In the genomic region with DNA sequence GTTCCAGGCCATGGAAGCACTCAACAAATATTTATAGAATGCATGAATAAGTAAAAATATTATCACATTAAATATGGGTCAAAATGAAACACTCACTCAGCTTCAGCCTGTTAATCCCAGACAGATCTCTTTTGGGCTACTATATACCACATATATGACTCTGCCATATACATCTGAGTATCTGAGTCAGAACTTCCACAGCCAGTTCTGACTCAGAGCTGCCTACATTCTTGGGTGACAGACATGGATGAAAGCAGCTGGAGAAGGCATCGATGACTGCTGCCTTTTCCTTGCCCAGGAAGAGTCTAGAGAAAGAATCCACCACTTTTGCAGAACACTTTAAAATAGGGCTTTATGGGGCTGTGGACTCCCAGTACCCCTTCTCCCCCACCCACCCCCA, we compare ENCODE assay signal across 17 cellular contexts. TPM values are rescaled to one million over a fixed set of nuclear protein-coding genes. Genes with fewer than 3 reads are reported as not detected.
A peak's percentile ranks its signal among the peaks of the same experiment; 100 is the strongest.
DNase-seq lines count a peak whose midpoint lies in the region; ATAC-seq, FAIRE-seq and TF ChIP-seq lines count a peak whose summit lies in the region.
"Had no signal": no experiment of that assay in that cellular context is flagged by ENCODE, and none has a peak within 500 bp of the region (broad histone marks: within the 10 kb centered on the region; RNA-seq: fewer than 3 reads in every experiment).

No MANE protein-coding gene starts in this region.

- H3K27me3 Mint-ChIP-seq in activated T-cell treated with anti-CD3 and anti-CD28 coated beads, Interleukin-2, amount 50 U/mL, for 4 hours (ENCODE audit: low read depth): peaks cover 17% of the 10 kb centered on the region
- H3K27me3 Mint-ChIP-seq in activated T-cell treated with anti-CD3 and anti-CD28 coated beads, Interleukin-2, amount 50 U/mL, for 24 hours: peaks cover 52% of the 10 kb centered on the region
- H3K27me3 Mint-ChIP-seq in HFFc6 (ENCODE audit: insufficient read depth): peaks cover 32% of the 10 kb centered on the region
- peaks cover 23% of the 10 kb centered on the region for H3K27me3 Mint-ChIP-seq in activated T-helper 17 cell treated with anti-CD3 and anti-CD28 coated beads, Interleukin-2, amount 50 U/mL, for 72 hours

- H3K27ac Mint-ChIP-seq in activated T-cell treated with anti-CD3 and anti-CD28 coated beads, Interleukin-2, amount 50 U/mL, for 24 hours: no peak overlapping the region
- no peak overlapping the region for H3K27ac Mint-ChIP-seq in HFFc6
- no peak overlapping the region for H3K27ac Mint-ChIP-seq in activated T-helper 17 cell treated with anti-CD3 and anti-CD28 coated beads, Interleukin-2, amount 50 U/mL, for 72 hours
- H3K27ac Mint-ChIP-seq: CD4-positive, alpha-beta memory T cell; stimulated activated naive CD8-positive, alpha-beta T cell treated with anti-CD3 and anti-CD28 coated beads, Interleukin-15, Interleukin-2, amounts not matched to agents 100 ng/mL and 50 ng/mL, for 24 hours had no signal

- no peak for TF ChIP-seq CTCF in HFFc6 (IDR thresholded peaks at IDR 0.05)

- no peaks in the 10 kb centered on the region for H3K4me1 Mint-ChIP-seq in activated T-cell treated with anti-CD3 and anti-CD28 coated beads, Interleukin-2, amount 50 U/mL, for 4 hours (ENCODE audit: low read depth)
- no peaks in the 10 kb centered on the region for H3K4me1 Mint-ChIP-seq in activated T-cell treated with anti-CD3 and anti-CD28 coated beads, Interleukin-2, amount 50 U/mL, for 24 hours (ENCODE audit: low read depth)
- H3K4me1 Mint-ChIP-seq in HFFc6 (ENCODE audit: low read depth): no peaks in the 10 kb centered on the region
- no peaks in the 10 kb centered on the region for H3K4me1 Mint-ChIP-seq in activated T-helper 17 cell treated with anti-CD3 and anti-CD28 coated beads, Interleukin-2, amount 50 U/mL, for 72 hours
- H3K4me1 Mint-ChIP-seq: CD4-positive, alpha-beta memory T cell had no signal

- no peak overlapping the region for H3K4me3 Mint-ChIP-seq in activated T-cell treated with anti-CD3 and anti-CD28 coated beads, Interleukin-2, amount 50 U/mL, for 4 hours
- H3K4me3 Mint-ChIP-seq in activated T-cell treated with anti-CD3 and anti-CD28 coated beads, Interleukin-2, amount 50 U/mL, for 24 hours: no peak overlapping the region
- H3K4me3 Mint-ChIP-seq in HFFc6: no peak overlapping the region
- H3K4me3 Mint-ChIP-seq in activated T-helper 17 cell treated with anti-CD3 and anti-CD28 coated beads, Interleukin-2, amount 50 U/mL, for 72 hours: no peak overlapping the region
- H3K4me3 Mint-ChIP-seq: CD4-positive, alpha-beta memory T cell; stimulated activated naive CD8-positive, alpha-beta T cell treated with anti-CD3 and anti-CD28 coated beads, Interleukin-15, Interleukin-2, amounts not matched to agents 100 ng/mL and 50 ng/mL, for 24 hours had no signal

- no peak for FAIRE-seq in frontal cortex (lab: Jason Lieb, UNC)
- FAIRE-seq: astrocyte had no signal

- no peak for DNase-seq in activated T-cell treated with anti-CD3 and anti-CD28 coated beads, Interleukin-2, amount 50 U/mL, for 4 hours
- no peak for DNase-seq in activated T-cell treated with anti-CD3 and anti-CD28 coated beads, Interleukin-2, amount 50 U/mL, for 24 hours
- DNase-seq in HFFc6: peak; percentile 10
- peak; percentile 18 for DNase-seq in stimulated activated CD4-positive, alpha-beta T cell treated with anti-CD3 and anti-CD28 coated beads, Interleukin-4, amount 100 ng/mL, for 24 hours
- DNase-seq in posterior vena cava (ENCODE audit: low spot score): no peak
- no peak for DNase-seq in frontal cortex (ENCODE audit: low spot score in 2 of 2)
- no peak for DNase-seq in SW480 (ENCODE audit: low spot score)
- DNase-seq: activated gamma-delta T cell, NCI-H2107, NCI-H524 had no signal

- H3K9me3 Mint-ChIP-seq in activated T-cell treated with anti-CD3 and anti-CD28 coated beads, Interleukin-2, amount 50 U/mL, for 4 hours: no peaks in the 10 kb centered on the region
- H3K9me3 Mint-ChIP-seq in activated T-cell treated with anti-CD3 and anti-CD28 coated beads, Interleukin-2, amount 50 U/mL, for 24 hours: no peaks in the 10 kb centered on the region
- H3K9me3 Mint-ChIP-seq in HFFc6: no peaks in the 10 kb centered on the region
- no peaks in the 10 kb centered on the region for H3K9me3 Mint-ChIP-seq in activated T-helper 17 cell treated with anti-CD3 and anti-CD28 coated beads, Interleukin-2, amount 50 U/mL, for 72 hours
- H3K9me3 Mint-ChIP-seq: CD4-positive, alpha-beta memory T cell; stimulated activated naive CD8-positive, alpha-beta T cell treated with anti-CD3 and anti-CD28 coated beads, Interleukin-15, Interleukin-2, amounts not matched to agents 100 ng/mL and 50 ng/mL, for 24 hours had no signal

- intact Hi-C loops in posterior vena cava (cut with DNase I): loop anchor here in 1 of 2 donors (10.0 kb wide), 1 partner anchor 779 kb away; no protein-coding TSS in a partner anchor

- H3K36me3 Mint-ChIP-seq in activated T-cell treated with anti-CD3 and anti-CD28 coated beads, Interleukin-2, amount 50 U/mL, for 4 hours (ENCODE audit: insufficient read depth): no peaks in the 10 kb centered on the region
- H3K36me3 Mint-ChIP-seq in activated T-cell treated with anti-CD3 and anti-CD28 coated beads, Interleukin-2, amount 50 U/mL, for 24 hours (ENCODE audit: low read depth): no peaks in the 10 kb centered on the region
- H3K36me3 Mint-ChIP-seq in HFFc6 (ENCODE audit: low read depth): no peaks in the 10 kb centered on the region
- no peaks in the 10 kb centered on the region for H3K36me3 Mint-ChIP-seq in activated T-helper 17 cell treated with anti-CD3 and anti-CD28 coated beads, Interleukin-2, amount 50 U/mL, for 72 hours (ENCODE audit: low read depth)
- H3K36me3 Mint-ChIP-seq: CD4-positive, alpha-beta memory T cell had no signal

- ATAC-seq in activated T-cell treated with anti-CD3 and anti-CD28 coated beads, Interleukin-2, amount 50 U/mL, for 4 hours: peak; percentile 70 to 82
- peak; percentile 86 for ATAC-seq in activated T-helper 17 cell treated with anti-CD3 and anti-CD28 coated beads, Interleukin-2, amount 50 U/mL, for 72 hours (replicated peaks)

RNA-seq across cellular contexts. Expression of gene PDYN, which starts 11.5 kb away (rescaled TPM):
- total RNA-seq in activated T-cell treated with anti-CD3 and anti-CD28 coated beads, Interleukin-2, amount 50 U/mL, for 4 hours: not detected
- not detected for total RNA-seq in HFFc6 (2021; fragmentation: NEBNext Ultra II Directional; extraction: Animal tissue kit (Norgen Biotek cat#: 25700))
- not detected for total RNA-seq in activated T-helper 17 cell treated with anti-CD3 and anti-CD28 coated beads, Interleukin-2, amount 50 U/mL, for 72 hours
- total RNA-seq in posterior vena cava (not detected), frontal cortex (16.3 TPM)
- total RNA-seq: astrocyte; CD4-positive, alpha-beta memory T cell; chondrocyte; liver; transverse colon had no signal

Comparison
In these comparisons a context has a peak if more than half of its experiments do, and no peak if none do; other contexts are left out.
1. DNase-seq: peak in HFFc6 (single experiment) and stimulated activated CD4-positive, alpha-beta T cell treated with anti-CD3 and anti-CD28 coated beads, Interleukin-4, amount 100 ng/mL, for 24 hours (single experiment); none in activated T-cell treated with anti-CD3 and anti-CD28 coated beads, Interleukin-2, amount 50 U/mL, for 4 hours (single experiment), activated T-cell treated with anti-CD3 and anti-CD28 coated beads, Interleukin-2, amount 50 U/mL, for 24 hours (single experiment), posterior vena cava (single experiment), frontal cortex (0 of 2) and SW480 (single experiment).
2. RNA of gene PDYN, which starts 11.5 kb away (total RNA-seq): 16.3 TPM in frontal cortex (single experiment); not detected in activated T-cell treated with anti-CD3 and anti-CD28 coated beads, Interleukin-2, amount 50 U/mL, for 4 hours, not detected in HFFc6, not detected in activated T-helper 17 cell treated with anti-CD3 and anti-CD28 coated beads, Interleukin-2, amount 50 U/mL, for 72 hours and not detected in posterior vena cava; every median in the first group is over 10 times any median in the second.